16 cellular contexts compared by ENCODE assay signal in genomic region chr6:132246632-132247270, GRCh38.
DNase-seq lines count a peak whose midpoint lies in the region; ATAC-seq, FAIRE-seq and TF ChIP-seq lines count a peak whose summit lies in the region.
"Had no signal": no experiment of that assay in that cellular context is flagged by ENCODE, and none has a peak within 500 bp of the region (broad histone marks: within the 10 kb centered on the region; RNA-seq: fewer than 3 reads in every experiment).

No MANE protein-coding gene starts in this region.

- TF ChIP-seq CTCF in OCI-LY7 (conservative IDR thresholded peaks at IDR 0.05; ENCODE audit: low read length) (no peak), VCaP (conservative IDR thresholded peaks at IDR 0.05) (no peak), kidney (IDR thresholded peaks at IDR 0.05; ENCODE audit: borderline replicate concordance, extremely low read depth, insufficient read depth) (no peak), dorsolateral prefrontal cortex (IDR thresholded peaks at IDR 0.05 in 54 of 56, conservative IDR thresholded peaks at IDR 0.05 in 2 of 56; ENCODE audit: low read depth in 1 of 56, partially characterized antibody in 56 of 56) (no peak)

- H3K4me3 ChIP-seq in OCI-LY7 (ENCODE audit: low read depth, low read length, poor library complexity, severe bottlenecking): no peak overlapping the region
- no peak overlapping the region for H3K4me3 ChIP-seq in kidney (ENCODE audit: low read length in 2 of 2)
- H3K4me3 ChIP-seq in dorsolateral prefrontal cortex: no peak overlapping the region
- H3K4me3 ChIP-seq: A549 had no signal

- H3K9me3 Mint-ChIP-seq in stimulated activated memory B cell treated with anti-CD40 and anti-IgM and Interleukin-4, amounts not matched to agents 10 μg/mL and 1 μg/mL and 100 μg/mL, for 72 hours: peaks cover under 1% of the 10 kb centered on the region
- H3K9me3 Mint-ChIP-seq: CD8-positive, alpha-beta T cell had no signal

- no peak overlapping the region for H3K9ac ChIP-seq in kidney (ENCODE audit: low read length in 2 of 2)

- H3K9me3 ChIP-seq in OCI-LY7 (ENCODE audit: low read length): peaks cover 13% of the 10 kb centered on the region; the same call in 1 of the 2 replicates
- H3K9me3 ChIP-seq in kidney (ENCODE audit: control insufficient read depth in 1 of 2, low read length in 2 of 2): no peaks in the 10 kb centered on the region
- H3K9me3 ChIP-seq: A549, BE2C, Caco-2 had no signal

- H3K4me3 Mint-ChIP-seq in stimulated activated memory B cell treated with anti-CD40 and anti-IgM and Interleukin-4, amounts not matched to agents 10 μg/mL and 1 μg/mL and 100 μg/mL, for 72 hours: no peak overlapping the region
- H3K4me3 Mint-ChIP-seq: CD8-positive, alpha-beta T cell; H9; IgD-negative memory B cell had no signal

- peaks cover 3% of the 10 kb centered on the region for H3K27me3 Mint-ChIP-seq in stimulated activated memory B cell treated with anti-CD40 and anti-IgM and Interleukin-4, amounts not matched to agents 10 μg/mL and 1 μg/mL and 100 μg/mL, for 72 hours

- no peak overlapping the region for H3K27ac Mint-ChIP-seq in stimulated activated memory B cell treated with anti-CD40 and anti-IgM and Interleukin-4, amounts not matched to agents 10 μg/mL and 1 μg/mL and 100 μg/mL, for 72 hours
- H3K27ac Mint-ChIP-seq: CD8-positive, alpha-beta T cell; IgD-negative memory B cell had no signal

- H3K79me2 ChIP-seq in OCI-LY7 (ENCODE audit: insufficient read depth, low read depth, low read length): no peaks in the 10 kb centered on the region

- CTCF ChIA-PET in OCI-LY7 (lab: Charles Lee; ENCODE audit: unreplicated experiment): no interaction called here

- H3K27ac ChIP-seq in OCI-LY7 (ENCODE audit: low read depth, low read length, poor library complexity, severe bottlenecking): no peak overlapping the region
- H3K27ac ChIP-seq in VCaP: peak overlapping the region; percentile 49
- H3K27ac ChIP-seq in kidney (ENCODE audit: low read depth in 2 of 2, low read length in 2 of 2): no peak overlapping the region
- H3K27ac ChIP-seq in dorsolateral prefrontal cortex: no peak overlapping the region
- H3K27ac ChIP-seq: A549, C4-2B had no signal

- peak overlapping the region; percentile 48; the same call in 1 of the 2 replicates for H2AFZ ChIP-seq in OCI-LY7 (ENCODE audit: low read length)

- no peaks in the 10 kb centered on the region for H4K20me1 ChIP-seq in OCI-LY7 (ENCODE audit: insufficient read depth, low read length)

- FAIRE-seq in kidney (lab: Jason Lieb, UNC): no peak
- FAIRE-seq: A549, GM19239 had no signal

- no peaks in the 10 kb centered on the region for H3K4me1 Mint-ChIP-seq in stimulated activated memory B cell treated with anti-CD40 and anti-IgM and Interleukin-4, amounts not matched to agents 10 μg/mL and 1 μg/mL and 100 μg/mL, for 72 hours
- H3K4me1 Mint-ChIP-seq: IgD-negative memory B cell had no signal

- no peaks in the 10 kb centered on the region for H3K36me3 Mint-ChIP-seq in stimulated activated memory B cell treated with anti-CD40 and anti-IgM and Interleukin-4, amounts not matched to agents 10 μg/mL and 1 μg/mL and 100 μg/mL, for 72 hours
- H3K36me3 Mint-ChIP-seq: CD8-positive, alpha-beta T cell had no signal

- no peaks in the 10 kb centered on the region for H3K9me2 ChIP-seq in OCI-LY7 (ENCODE audit: insufficient read depth, low read length)

- H3K4me1 ChIP-seq in OCI-LY7 (ENCODE audit: insufficient read depth, low read length, poor library complexity, severe bottlenecking) (no peaks in the 10 kb centered on the region), kidney (ENCODE audit: control insufficient read depth in 1 of 2, insufficient read depth in 1 of 2, low read depth in 1 of 2, low read length in 2 of 2) (no peaks in the 10 kb centered on the region)
- H3K4me1 ChIP-seq: A549, BE2C, Caco-2 had no signal

- peak; percentile 16 for ATAC-seq in stimulated activated memory B cell treated with anti-CD40 and anti-IgM and Interleukin-4, amounts not matched to agents 10 μg/mL and 1 μg/mL and 100 μg/mL, for 72 hours
- ATAC-seq in GM19452 (IDR thresholded peaks at IDR 0.05; ENCODE audit: unreplicated experiment): no peak
- ATAC-seq: A549; CD8-positive, alpha-beta T cell had no signal

- POLR2A ChIA-PET in OCI-LY7 (lab: Charles Lee): interaction anchor here (0.9 to 3.8 kb wide), 5 partner anchors 9 to 27 kb away, joined by 3 to 16 read pairs (median 3); no protein-coding TSS in a partner anchor

- H3K36me3 ChIP-seq in OCI-LY7 (ENCODE audit: insufficient read depth, low read length) (no peaks in the 10 kb centered on the region; the same call in 1 of the 2 replicates), kidney (ENCODE audit: control insufficient read depth in 1 of 2, insufficient read depth in 2 of 2, low read length in 2 of 2) (no peaks in the 10 kb centered on the region)
- H3K36me3 ChIP-seq: BE2C had no signal

- H3K27me3 ChIP-seq in dorsolateral prefrontal cortex: no peaks in the 10 kb centered on the region
- H3K27me3 ChIP-seq: BE2C had no signal

- DNase-seq in OCI-LY7 (ENCODE audit: low spot score) (no peak), kidney (peak; percentile 52), DMS53 treated with DMSO at 0.1 percent for 48 hours (lab: John Stamatoyannopoulos, UW; ENCODE audit: unreplicated experiment) (no peak), dorsolateral prefrontal cortex (no peak)
- DNase-seq: BE2C; Caco-2; CD8-positive, alpha-beta T cell; GF-D8; H9 had no signal

- intact Hi-C loops in OCI-LY7 (cut with micrococcal nuclease; ENCODE audit: unreplicated experiment) (no loop called here), kidney (cut with DNase I) (no loop called here), dorsolateral prefrontal cortex (cut with DNase I) (no loop called here)

- no TSS peak for BruUV-seq in OCI-LY7 (replicated peaks; lab: Mats Ljungman, UMichigan)

- H3K4me2 ChIP-seq in OCI-LY7 (ENCODE audit: low read length): no peak overlapping the region
- H3K4me2 ChIP-seq: A549 had no signal
